Comparison of ENCODE assay signal across 28 cellular contexts in the genomic region with DNA sequence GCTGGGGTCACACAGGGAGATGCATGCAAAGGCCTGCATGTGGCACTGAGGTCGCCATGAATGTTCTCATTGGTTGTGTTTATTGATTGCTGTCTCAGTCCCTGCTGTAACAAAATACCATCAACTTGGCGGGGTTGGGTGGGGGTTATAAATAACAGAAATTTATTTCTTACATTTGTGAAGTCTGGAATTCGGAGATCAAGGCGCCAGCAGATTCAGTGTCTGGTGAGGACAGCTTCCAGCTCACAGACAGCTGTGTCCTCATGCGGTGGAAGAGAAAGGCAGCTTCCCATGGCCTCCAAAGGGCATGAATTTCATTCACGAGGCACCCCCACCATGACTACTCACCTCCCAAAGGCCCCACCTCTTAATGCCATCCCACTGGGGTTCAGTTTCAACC. TPM values are rescaled to one million over a fixed set of nuclear protein-coding genes. Genes with fewer than 3 reads are reported as not detected.
"Had no signal": no experiment of that assay in that cellular context is flagged by ENCODE, and none has a peak within 500 bp of the region (broad histone marks: within the 10 kb centered on the region; RNA-seq: fewer than 3 reads in every experiment).

No MANE protein-coding gene starts in this region.

- H3K9me3 ChIP-seq: left lung, pancreas, prostate gland, uterus had no signal

- H3K4me3 ChIP-seq: left lung, lung, pancreas, prostate gland, tibial nerve, uterus had no signal

- H3K36me3 ChIP-seq: left lung, pancreas, prostate gland, tibial nerve, uterus had no signal

- H3K4me1 ChIP-seq: left lung, pancreas, prostate gland, tibial nerve, uterus had no signal

- ATAC-seq: left cardiac atrium; left lung; naive thymus-derived CD8-positive, alpha-beta T cell; pancreas; right cardiac atrium; sciatic nerve; stimulated activated memory B cell treated with anti-CD40 and anti-IgM and Interleukin-4, amounts not matched to agents 10 μg/mL and 1 μg/mL and 100 μg/mL, for 72 hours; stimulated activated naive CD8-positive, alpha-beta T cell treated with anti-CD3 and anti-CD28 coated beads, Interleukin-15, amount 100 ng/mL, for 72 hours had no signal

- DNase-seq: head of caudate nucleus; hippocampal formation; kidney glomerular epithelial cell; left cardiac atrium; left lung; mesendoderm; naive thymus-derived CD8-positive, alpha-beta T cell; pancreas; retina; right cardiac atrium; small intestine; stimulated activated CD4-positive, alpha-beta T cell treated with anti-CD3 and anti-CD28 coated beads, Interleukin-1b, Interleukin-23, amount 100 ng/mL, for 48 hours; stimulated activated CD4-positive, alpha-beta T cell treated with anti-CD3 and anti-CD28 coated beads, Interleukin-2, amount 100 ng/mL, for 48 hours; stimulated activated CD4-positive, alpha-beta T cell treated with anti-CD3 and anti-CD28 coated beads, Interleukin-4, amount 100 ng/mL, for 4 hours; stimulated activated CD8-positive, alpha-beta memory T cell treated with anti-CD3 and anti-CD28 coated beads, Interleukin-4, amount 100 ng/mL, for 48 hours; stimulated activated naive CD4-positive, alpha-beta T cell treated with Interleukin-2 at 50 U/mL for 16 hours; stimulated activated naive CD8-positive, alpha-beta T cell treated with anti-CD3 and anti-CD28 coated beads, Interleukin-15, amount 100 ng/mL, for 72 hours; substantia nigra; uterus had no signal

- H3K27me3 ChIP-seq: pancreas, uterus had no signal

- H3K27ac ChIP-seq: left lung, pancreas, prostate gland, tibial nerve, uterus had no signal

RNA-seq across cellular contexts. Expression of a gene that starts 29.4 kb away (rescaled TPM):
- total RNA-seq: liver; mononuclear cell; naive thymus-derived CD8-positive, alpha-beta T cell; osteoblast had no signal
- polyA plus RNA-seq: keratinocyte; liver; naive thymus-derived CD8-positive, alpha-beta T cell had no signal
